In genomic region chr21:41639766-41640165, GRCh38 we compare ENCODE assay signal across 1 cellular context.
TF ChIP-seq lines count a peak whose summit lies in the region.

No MANE protein-coding gene starts in this region.

TF ChIP-seq in A549, 52 proteins besides CTCF, POLR2A, EP300 and RAD21 (continued from another document):
- TF ChIP-seq REST (IDR thresholded peaks at IDR 0.05) = no peak
- no peak for TF ChIP-seq BHLHE40 (IDR thresholded peaks at IDR 0.05; ENCODE audit: low read depth, low read length)
- no peak for TF ChIP-seq RFX5 (IDR thresholded peaks at IDR 0.05)
- TF ChIP-seq MAZ (IDR thresholded peaks at IDR 0.05; ENCODE audit: borderline replicate concordance, low read depth, low read length) = no peak
- TF ChIP-seq ATOH8 (CRISPR knock-in tag; IDR thresholded peaks at IDR 0.05; ENCODE audit: low read depth) = no peak
- TF ChIP-seq E2F6 (IDR thresholded peaks at IDR 0.05; ENCODE audit: borderline replicate concordance, low read depth) = no peak
